1 cellular context compared by ENCODE assay signal in the genomic region with DNA sequence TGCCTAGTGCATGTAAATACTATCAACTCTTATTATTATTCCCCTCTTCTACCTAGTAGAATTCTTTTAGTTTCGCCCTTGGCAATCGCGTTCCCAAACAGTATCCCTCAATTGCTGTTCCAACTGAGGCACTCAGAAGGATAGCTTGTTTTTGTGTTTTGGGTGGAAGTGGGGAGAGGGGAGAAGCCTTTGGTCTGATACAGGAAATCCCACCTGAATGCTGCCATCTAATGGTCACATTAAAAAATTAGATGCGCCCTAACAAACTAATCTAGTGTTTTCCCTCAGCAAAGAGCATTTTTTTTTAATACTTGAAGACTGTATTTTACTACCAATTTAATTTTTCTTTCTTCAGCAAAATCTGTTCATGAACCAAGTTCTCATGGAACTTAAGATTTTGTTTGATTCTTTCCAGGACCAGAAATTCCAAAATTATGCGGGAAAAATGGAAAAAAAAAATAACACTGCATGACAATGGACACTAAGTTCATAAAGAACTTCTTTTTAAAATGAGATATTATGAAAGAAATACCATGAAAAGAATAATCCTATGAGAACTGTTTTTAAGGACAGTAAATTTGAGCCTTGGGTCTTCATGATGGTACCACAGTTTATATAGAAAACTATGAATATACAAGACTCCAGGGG.
TF ChIP-seq lines count a peak whose summit lies in the region.

No MANE protein-coding gene starts in this region.

TF ChIP-seq in WTC11, 78 proteins besides CTCF, POLR2A, EP300 and RAD21 (continued from another document):
- TF ChIP-seq, protein P1, sequence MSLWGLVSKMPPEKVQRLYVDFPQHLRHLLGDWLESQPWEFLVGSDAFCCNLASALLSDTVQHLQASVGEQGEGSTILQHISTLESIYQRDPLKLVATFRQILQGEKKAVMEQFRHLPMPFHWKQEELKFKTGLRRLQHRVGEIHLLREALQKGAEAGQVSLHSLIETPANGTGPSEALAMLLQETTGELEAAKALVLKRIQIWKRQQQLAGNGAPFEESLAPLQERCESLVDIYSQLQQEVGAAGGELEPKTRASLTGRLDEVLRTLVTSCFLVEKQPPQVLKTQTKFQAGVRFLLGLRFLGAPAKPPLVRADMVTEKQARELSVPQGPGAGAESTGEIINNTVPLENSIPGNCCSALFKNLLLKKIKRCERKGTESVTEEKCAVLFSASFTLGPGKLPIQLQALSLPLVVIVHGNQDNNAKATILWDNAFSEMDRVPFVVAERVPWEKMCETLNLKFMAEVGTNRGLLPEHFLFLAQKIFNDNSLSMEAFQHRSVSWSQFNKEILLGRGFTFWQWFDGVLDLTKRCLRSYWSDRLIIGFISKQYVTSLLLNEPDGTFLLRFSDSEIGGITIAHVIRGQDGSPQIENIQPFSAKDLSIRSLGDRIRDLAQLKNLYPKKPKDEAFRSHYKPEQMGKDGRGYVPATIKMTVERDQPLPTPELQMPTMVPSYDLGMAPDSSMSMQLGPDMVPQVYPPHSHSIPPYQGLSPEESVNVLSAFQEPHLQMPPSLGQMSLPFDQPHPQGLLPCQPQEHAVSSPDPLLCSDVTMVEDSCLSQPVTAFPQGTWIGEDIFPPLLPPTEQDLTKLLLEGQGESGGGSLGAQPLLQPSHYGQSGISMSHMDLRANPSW (CRISPR knock-in tag; conservative IDR thresholded peaks at IDR 0.05; ENCODE audit: low read depth): no peak
- TF ChIP-seq, protein P2, sequence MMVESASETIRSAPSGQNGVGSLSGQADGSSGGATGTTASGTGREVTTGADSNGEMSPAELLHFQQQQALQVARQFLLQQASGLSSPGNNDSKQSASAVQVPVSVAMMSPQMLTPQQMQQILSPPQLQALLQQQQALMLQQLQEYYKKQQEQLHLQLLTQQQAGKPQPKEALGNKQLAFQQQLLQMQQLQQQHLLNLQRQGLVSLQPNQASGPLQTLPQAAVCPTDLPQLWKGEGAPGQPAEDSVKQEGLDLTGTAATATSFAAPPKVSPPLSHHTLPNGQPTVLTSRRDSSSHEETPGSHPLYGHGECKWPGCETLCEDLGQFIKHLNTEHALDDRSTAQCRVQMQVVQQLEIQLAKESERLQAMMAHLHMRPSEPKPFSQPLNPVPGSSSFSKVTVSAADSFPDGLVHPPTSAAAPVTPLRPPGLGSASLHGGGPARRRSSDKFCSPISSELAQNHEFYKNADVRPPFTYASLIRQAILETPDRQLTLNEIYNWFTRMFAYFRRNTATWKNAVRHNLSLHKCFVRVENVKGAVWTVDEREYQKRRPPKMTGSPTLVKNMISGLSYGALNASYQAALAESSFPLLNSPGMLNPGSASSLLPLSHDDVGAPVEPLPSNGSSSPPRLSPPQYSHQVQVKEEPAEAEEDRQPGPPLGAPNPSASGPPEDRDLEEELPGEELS (CRISPR knock-in tag; IDR thresholded peaks at IDR 0.05): no peak
- TF ChIP-seq GABPB1 (CRISPR knock-in tag; IDR thresholded peaks at IDR 0.05): no peak
- TF ChIP-seq ELF4 (CRISPR knock-in tag; IDR thresholded peaks at IDR 0.05; ENCODE audit: low read depth): no peak
